In the genomic region with DNA sequence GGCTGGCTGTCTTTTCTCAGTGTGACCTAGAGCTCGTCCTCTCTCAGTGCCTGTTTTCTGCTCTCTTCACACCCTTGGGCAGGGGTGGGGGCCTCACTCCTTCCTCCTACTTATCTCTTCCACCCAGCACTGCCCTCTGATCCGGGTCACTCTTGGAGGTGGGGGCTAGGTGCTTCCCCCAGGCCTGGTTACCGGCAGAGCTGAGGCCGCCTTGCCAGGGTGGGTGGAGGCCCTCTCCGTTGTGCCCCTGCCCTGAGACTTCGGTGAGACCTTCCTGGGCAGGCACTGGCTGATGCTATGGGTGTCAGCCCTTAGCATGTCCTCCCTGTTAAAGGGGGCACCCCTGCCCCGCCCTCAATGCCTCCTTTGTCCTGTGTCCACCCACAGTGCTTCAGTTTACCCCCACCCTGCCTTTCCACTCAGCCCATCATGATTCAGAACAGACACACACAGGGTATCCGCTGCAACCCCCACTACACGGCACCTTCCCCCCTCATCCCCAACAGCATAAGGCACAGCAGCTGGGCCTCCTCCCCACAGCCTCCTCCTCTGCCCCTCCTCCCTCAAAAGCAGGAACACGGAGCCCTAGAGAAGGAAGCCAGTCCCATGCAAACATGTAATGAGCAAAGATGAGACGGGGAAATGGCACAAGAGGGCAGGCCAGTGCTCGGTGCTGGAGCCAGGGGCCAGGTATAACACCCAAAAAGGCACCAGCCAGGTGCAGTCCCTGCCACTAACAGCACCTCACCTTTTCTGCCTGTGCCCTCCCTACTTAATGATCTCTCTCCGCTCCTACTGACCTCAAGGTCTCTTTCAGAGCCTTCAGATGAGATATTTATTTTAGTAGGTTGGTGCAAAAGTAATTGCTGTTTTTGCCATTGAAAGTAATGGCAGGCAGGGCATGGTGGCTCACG, we compare ENCODE assay signal across 1 cellular context.
A peak's percentile ranks its signal among the peaks of the same experiment; 100 is the strongest.
TF ChIP-seq lines count a peak whose summit lies in the region.

No MANE protein-coding gene starts in this region.

TF ChIP-seq in K562, 482 proteins besides CTCF, POLR2A, EP300 and RAD21 (continued from another document and continues in another):
- TF ChIP-seq NBN (IDR thresholded peaks at IDR 0.05; ENCODE audit: low read depth) (peak; percentile 59; the same call in 1 of the 2 replicates), GABPB1 (CRISPR knock-in tag; IDR thresholded peaks at IDR 0.05) (no peak), ZBTB26 (CRISPR knock-in tag; IDR thresholded peaks at IDR 0.05) (peak; percentile 71; the same call in 1 of the 2 replicates), SAFB (IDR thresholded peaks at IDR 0.05; ENCODE audit: borderline replicate concordance, low read depth, low read length) (no peak), KLF1 (tag; IDR thresholded peaks at IDR 0.05) (no peak), SRSF3 (IDR thresholded peaks at IDR 0.05; ENCODE audit: insufficient read depth, low read length) (no peak), ZNF217 (CRISPR knock-in tag; IDR thresholded peaks at IDR 0.05) (no peak), PML (IDR thresholded peaks at IDR 0.05; ENCODE audit: low read length) (peak; percentile 61; the same call in 1 of the 2 replicates), ZNF3 (CRISPR knock-in tag; IDR thresholded peaks at IDR 0.05) (no peak), EZH2 (IDR thresholded peaks at IDR 0.05; ENCODE audit: borderline replicate concordance, low read depth, low read length) (no peak), TRIM24 (IDR thresholded peaks at IDR 0.05) (peak in 1 of 2 experiments; percentile 37; a peak in 1 of 4 replicates), ZNF24 (IDR thresholded peaks at IDR 0.05) (no peak; the same call in 1 of the 2 replicates), SIX5 (IDR thresholded peaks at IDR 0.05; ENCODE audit: borderline replicate concordance in 1 of 2, insufficient read depth in 1 of 2, low read depth in 1 of 2, low read length in 2 of 2) (no peak), TFAM (CRISPR knock-in tag; conservative IDR thresholded peaks at IDR 0.05) (no peak), TCF3 (CRISPR knock-in tag; IDR thresholded peaks at IDR 0.05) (peak; percentile 94), SFPQ (IDR thresholded peaks at IDR 0.05; ENCODE audit: low read depth, low read length) (no peak)
- TF ChIP-seq, protein P1, sequence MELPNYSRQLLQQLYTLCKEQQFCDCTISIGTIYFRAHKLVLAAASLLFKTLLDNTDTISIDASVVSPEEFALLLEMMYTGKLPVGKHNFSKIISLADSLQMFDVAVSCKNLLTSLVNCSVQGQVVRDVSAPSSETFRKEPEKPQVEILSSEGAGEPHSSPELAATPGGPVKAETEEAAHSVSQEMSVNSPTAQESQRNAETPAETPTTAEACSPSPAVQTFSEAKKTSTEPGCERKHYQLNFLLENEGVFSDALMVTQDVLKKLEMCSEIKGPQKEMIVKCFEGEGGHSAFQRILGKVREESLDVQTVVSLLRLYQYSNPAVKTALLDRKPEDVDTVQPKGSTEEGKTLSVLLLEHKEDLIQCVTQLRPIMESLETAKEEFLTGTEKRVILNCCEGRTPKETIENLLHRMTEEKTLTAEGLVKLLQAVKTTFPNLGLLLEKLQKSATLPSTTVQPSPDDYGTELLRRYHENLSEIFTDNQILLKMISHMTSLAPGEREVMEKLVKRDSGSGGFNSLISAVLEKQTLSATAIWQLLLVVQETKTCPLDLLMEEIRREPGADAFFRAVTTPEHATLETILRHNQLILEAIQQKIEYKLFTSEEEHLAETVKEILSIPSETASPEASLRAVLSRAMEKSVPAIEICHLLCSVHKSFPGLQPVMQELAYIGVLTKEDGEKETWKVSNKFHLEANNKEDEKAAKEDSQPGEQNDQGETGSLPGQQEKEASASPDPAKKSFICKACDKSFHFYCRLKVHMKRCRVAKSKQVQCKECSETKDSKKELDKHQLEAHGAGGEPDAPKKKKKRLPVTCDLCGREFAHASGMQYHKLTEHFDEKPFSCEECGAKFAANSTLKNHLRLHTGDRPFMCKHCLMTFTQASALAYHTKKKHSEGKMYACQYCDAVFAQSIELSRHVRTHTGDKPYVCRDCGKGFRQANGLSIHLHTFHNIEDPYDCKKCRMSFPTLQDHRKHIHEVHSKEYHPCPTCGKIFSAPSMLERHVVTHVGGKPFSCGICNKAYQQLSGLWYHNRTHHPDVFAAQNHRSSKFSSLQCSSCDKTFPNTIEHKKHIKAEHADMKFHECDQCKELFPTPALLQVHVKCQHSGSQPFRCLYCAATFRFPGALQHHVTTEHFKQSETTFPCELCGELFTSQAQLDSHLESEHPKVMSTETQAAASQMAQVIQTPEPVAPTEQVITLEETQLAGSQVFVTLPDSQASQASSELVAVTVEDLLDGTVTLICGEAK (IDR thresholded peaks at IDR 0.05): peak; percentile 78
- TF ChIP-seq, protein P1 (CRISPR knock-in tag; IDR thresholded peaks at IDR 0.05): no peak
- TF ChIP-seq, protein P2, sequence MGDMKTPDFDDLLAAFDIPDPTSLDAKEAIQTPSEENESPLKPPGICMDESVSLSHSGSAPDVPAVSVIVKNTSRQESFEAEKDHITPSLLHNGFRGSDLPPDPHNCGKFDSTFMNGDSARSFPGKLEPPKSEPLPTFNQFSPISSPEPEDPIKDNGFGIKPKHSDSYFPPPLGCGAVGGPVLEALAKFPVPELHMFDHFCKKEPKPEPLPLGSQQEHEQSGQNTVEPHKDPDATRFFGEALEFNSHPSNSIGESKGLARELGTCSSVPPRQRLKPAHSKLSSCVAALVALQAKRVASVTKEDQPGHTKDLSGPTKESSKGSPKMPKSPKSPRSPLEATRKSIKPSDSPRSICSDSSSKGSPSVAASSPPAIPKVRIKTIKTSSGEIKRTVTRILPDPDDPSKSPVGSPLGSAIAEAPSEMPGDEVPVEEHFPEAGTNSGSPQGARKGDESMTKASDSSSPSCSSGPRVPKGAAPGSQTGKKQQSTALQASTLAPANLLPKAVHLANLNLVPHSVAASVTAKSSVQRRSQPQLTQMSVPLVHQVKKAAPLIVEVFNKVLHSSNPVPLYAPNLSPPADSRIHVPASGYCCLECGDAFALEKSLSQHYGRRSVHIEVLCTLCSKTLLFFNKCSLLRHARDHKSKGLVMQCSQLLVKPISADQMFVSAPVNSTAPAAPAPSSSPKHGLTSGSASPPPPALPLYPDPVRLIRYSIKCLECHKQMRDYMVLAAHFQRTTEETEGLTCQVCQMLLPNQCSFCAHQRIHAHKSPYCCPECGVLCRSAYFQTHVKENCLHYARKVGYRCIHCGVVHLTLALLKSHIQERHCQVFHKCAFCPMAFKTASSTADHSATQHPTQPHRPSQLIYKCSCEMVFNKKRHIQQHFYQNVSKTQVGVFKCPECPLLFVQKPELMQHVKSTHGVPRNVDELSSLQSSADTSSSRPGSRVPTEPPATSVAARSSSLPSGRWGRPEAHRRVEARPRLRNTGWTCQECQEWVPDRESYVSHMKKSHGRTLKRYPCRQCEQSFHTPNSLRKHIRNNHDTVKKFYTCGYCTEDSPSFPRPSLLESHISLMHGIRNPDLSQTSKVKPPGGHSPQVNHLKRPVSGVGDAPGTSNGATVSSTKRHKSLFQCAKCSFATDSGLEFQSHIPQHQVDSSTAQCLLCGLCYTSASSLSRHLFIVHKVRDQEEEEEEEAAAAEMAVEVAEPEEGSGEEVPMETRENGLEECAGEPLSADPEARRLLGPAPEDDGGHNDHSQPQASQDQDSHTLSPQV (IDR thresholded peaks at IDR 0.05): peak; percentile 91
- TF ChIP-seq, protein P3, sequence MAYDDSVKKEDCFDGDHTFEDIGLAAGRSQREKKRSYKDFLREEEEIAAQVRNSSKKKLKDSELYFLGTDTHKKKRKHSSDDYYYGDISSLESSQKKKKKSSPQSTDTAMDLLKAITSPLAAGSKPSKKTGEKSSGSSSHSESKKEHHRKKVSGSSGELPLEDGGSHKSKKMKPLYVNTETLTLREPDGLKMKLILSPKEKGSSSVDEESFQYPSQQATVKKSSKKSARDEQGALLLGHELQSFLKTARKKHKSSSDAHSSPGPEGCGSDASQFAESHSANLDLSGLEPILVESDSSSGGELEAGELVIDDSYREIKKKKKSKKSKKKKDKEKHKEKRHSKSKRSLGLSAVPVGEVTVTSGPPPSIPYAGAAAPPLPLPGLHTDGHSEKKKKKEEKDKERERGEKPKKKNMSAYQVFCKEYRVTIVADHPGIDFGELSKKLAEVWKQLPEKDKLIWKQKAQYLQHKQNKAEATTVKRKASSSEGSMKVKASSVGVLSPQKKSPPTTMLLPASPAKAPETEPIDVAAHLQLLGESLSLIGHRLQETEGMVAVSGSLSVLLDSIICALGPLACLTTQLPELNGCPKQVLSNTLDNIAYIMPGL (CRISPR knock-in tag; IDR thresholded peaks at IDR 0.05): no peak
- TF ChIP-seq, protein P4, sequence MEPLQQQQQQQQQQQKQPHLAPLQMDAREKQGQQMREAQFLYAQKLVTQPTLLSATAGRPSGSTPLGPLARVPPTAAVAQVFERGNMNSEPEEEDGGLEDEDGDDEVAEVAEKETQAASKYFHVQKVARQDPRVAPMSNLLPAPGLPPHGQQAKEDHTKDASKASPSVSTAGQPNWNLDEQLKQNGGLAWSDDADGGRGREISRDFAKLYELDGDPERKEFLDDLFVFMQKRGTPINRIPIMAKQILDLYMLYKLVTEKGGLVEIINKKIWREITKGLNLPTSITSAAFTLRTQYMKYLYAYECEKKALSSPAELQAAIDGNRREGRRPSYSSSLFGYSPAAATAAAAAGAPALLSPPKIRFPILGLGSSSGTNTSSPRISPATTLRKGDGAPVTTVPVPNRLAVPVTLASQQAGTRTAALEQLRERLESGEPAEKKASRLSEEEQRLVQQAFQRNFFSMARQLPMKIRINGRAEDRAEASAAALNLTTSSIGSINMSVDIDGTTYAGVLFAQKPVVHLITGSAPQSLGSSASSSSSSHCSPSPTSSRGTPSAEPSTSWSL (CRISPR knock-in tag; IDR thresholded peaks at IDR 0.05; ENCODE audit: borderline replicate concordance): no peak
- TF ChIP-seq, protein P5, sequence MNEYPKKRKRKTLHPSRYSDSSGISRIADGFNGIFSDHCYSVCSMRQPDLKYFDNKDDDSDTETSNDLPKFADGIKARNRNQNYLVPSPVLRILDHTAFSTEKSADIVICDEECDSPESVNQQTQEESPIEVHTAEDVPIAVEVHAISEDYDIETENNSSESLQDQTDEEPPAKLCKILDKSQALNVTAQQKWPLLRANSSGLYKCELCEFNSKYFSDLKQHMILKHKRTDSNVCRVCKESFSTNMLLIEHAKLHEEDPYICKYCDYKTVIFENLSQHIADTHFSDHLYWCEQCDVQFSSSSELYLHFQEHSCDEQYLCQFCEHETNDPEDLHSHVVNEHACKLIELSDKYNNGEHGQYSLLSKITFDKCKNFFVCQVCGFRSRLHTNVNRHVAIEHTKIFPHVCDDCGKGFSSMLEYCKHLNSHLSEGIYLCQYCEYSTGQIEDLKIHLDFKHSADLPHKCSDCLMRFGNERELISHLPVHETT (CRISPR knock-in tag; conservative IDR thresholded peaks at IDR 0.05 in 1 of 2, IDR thresholded peaks at IDR 0.05 in 1 of 2): peak in 1 of 2 experiments; percentile 57; a peak in 2 of 4 replicates
